ENCODE assay signal across 9 cellular contexts in genomic region chr5:141413540-141414069, GRCh38. TPM values are rescaled to one million over a fixed set of nuclear protein-coding genes. Genes with fewer than 3 reads are reported as not detected.
DNase-seq lines count a peak whose midpoint lies in the region; ATAC-seq and TF ChIP-seq lines count a peak whose summit lies in the region.
"Had no signal": no experiment of that assay in that cellular context is flagged by ENCODE, and none has a peak within 500 bp of the region (broad histone marks: within the 10 kb centered on the region; RNA-seq: fewer than 3 reads in every experiment).

No MANE protein-coding gene starts in this region.

- no peak overlapping the region for H3K4ac ChIP-seq in mesendoderm (ENCODE audit: low read depth, low read length)

- no peaks in the 10 kb centered on the region for H4K20me1 ChIP-seq in mammary epithelial cell (ENCODE audit: insufficient read depth, low read length)

- BruUV-seq in MCF 10A (replicated peaks; lab: Mats Ljungman, UMichigan) (no TSS peak), mammary epithelial cell (replicated peaks; lab: Mats Ljungman, UMichigan) (no TSS peak)

- no peaks in the 10 kb centered on the region for H3K4me1 ChIP-seq in mammary epithelial cell (ENCODE audit: insufficient read depth, low read length)
- no peaks in the 10 kb centered on the region for H3K4me1 ChIP-seq in mesendoderm (ENCODE audit: control insufficient read depth, low read depth, low read length)

- CTCF ChIA-PET in MCF 10A (lab: Yijun Ruan, JAX) (interaction anchor here (0.6 to 5.5 kb wide), 24 partner anchors 10 to 214 kb away, joined by 3 to 38 read pairs (median 5); partner anchors contain the start of genes PCDHB11, PCDHB14, PCDHGB4 and PCDHGC3), mammary epithelial cell (lab: Charles Lee; ENCODE audit: low non-redundant PET) (interaction anchor here (0.6 to 1.2 kb wide), 6 partner anchors 12 to 155 kb away, joined by 3 to 13 read pairs (median 4); no protein-coding TSS in a partner anchor)

- H3K56ac ChIP-seq in mesendoderm (ENCODE audit: low read length) = peak overlapping the region; percentile 81

- H3K27me3 ChIP-seq in mammary epithelial cell (ENCODE audit: insufficient read depth, low read length) = no peaks in the 10 kb centered on the region
- no peaks in the 10 kb centered on the region for H3K27me3 ChIP-seq in mesendoderm (ENCODE audit: insufficient read depth, low read length, poor library complexity)

- in situ Hi-C loops in mammary epithelial cell (cut with MboI; ENCODE audit: low sequenced_read_pairs in 2 of 2) = loop anchor here in 1 of 2 donors (25.0 kb wide), 1 partner anchor 201 kb away; the partner anchor contains the start of genes PCDHB12, PCDHB13 and PCDHB14

- DNase-seq in MCF 10A (ENCODE audit: unreplicated experiment) = no peak
- no peak for DNase-seq in mammary epithelial cell
- peak; percentile 48 for DNase-seq in mesendoderm
- no peak for DNase-seq in type B pancreatic cell (ENCODE audit: extremely low spot score, unreplicated experiment)
- no peak for DNase-seq in occipital lobe (lab: John Stamatoyannopoulos, UW)
- DNase-seq: SW 1271 had no signal

- no peaks in the 10 kb centered on the region for H3K79me2 ChIP-seq in mammary epithelial cell (ENCODE audit: insufficient read depth, low read length)
- no peaks in the 10 kb centered on the region for H3K79me2 ChIP-seq in mesendoderm (ENCODE audit: control insufficient read depth, insufficient read depth, low read length)

- no peak overlapping the region for H2BK5ac ChIP-seq in mesendoderm (ENCODE audit: low read length)

- H3K9me3 ChIP-seq in mammary epithelial cell (replicated peaks; ENCODE audit: insufficient read depth, low read length) = peaks cover 40% of the 10 kb centered on the region

- H3K27me3 Mint-ChIP-seq in MCF 10A (ENCODE audit: insufficient read depth, unreplicated experiment) = no peaks in the 10 kb centered on the region
- H3K27me3 Mint-ChIP-seq in brain = peaks cover 9% of the 10 kb centered on the region
- H3K27me3 Mint-ChIP-seq in type B pancreatic cell = peaks cover 2% of the 10 kb centered on the region

- H3K79me1 ChIP-seq in mesendoderm (ENCODE audit: low read length) = no peaks in the 10 kb centered on the region

- no peak for ATAC-seq in HG03469 (IDR thresholded peaks at IDR 0.05; ENCODE audit: unreplicated experiment)
- no peak for ATAC-seq in GM19035 (IDR thresholded peaks at IDR 0.05; ENCODE audit: unreplicated experiment)

- dilution Hi-C loops in mammary epithelial cell (cut with HindIII; ENCODE audit: low sequenced_read_pairs) = no loop called here

- POLR2A ChIA-PET in MCF 10A (lab: Yijun Ruan, JAX) = interaction anchor here (1.0 to 1.5 kb wide), 4 partner anchors 99 to 147 kb away, joined by 3 to 11 read pairs (median 3); no protein-coding TSS in a partner anchor

- no peak overlapping the region for H3K23ac ChIP-seq in mesendoderm (ENCODE audit: low read length)

- WGBS in mammary epithelial cell (ENCODE audit: low coverage, missing lambda C conversion rate) = 31% methylated on average over 20 of the region's 25 CpGs
- WGBS in mesendoderm (ENCODE audit: extremely low coverage, insufficient coverage, low lambda C conversion rate) = no CpG with 5 or more reads among the region's 25 CpGs

- no peaks in the 10 kb centered on the region for H3K36me3 ChIP-seq in mammary epithelial cell (ENCODE audit: insufficient read depth, low read length)
- no peaks in the 10 kb centered on the region for H3K36me3 ChIP-seq in mesendoderm (ENCODE audit: control insufficient read depth, insufficient read depth, low read length)

- H3K4me3 ChIP-seq in mammary epithelial cell (replicated peaks in 1 of 3; ENCODE audit: insufficient read depth in 1 of 3, low read depth in 2 of 3, low read length in 3 of 3) (no peak overlapping the region), mesendoderm (ENCODE audit: low read length) (peak overlapping the region; percentile 64)

- H3K18ac ChIP-seq in mesendoderm (ENCODE audit: low read length) = no peak overlapping the region

- H2BK15ac ChIP-seq in mesendoderm (replicated peaks; ENCODE audit: low read depth) = no peak overlapping the region

- no peak overlapping the region for H4K8ac ChIP-seq in mesendoderm (ENCODE audit: low read depth, low read length)

- H3K9me3 Mint-ChIP-seq in MCF 10A (ENCODE audit: unreplicated experiment) (peaks cover 42% of the 10 kb centered on the region), brain (peaks cover 82 to 96% (median 86%) of the 10 kb centered on the region in 5 experiments), type B pancreatic cell (peaks cover 28% of the 10 kb centered on the region)

- no peaks in the 10 kb centered on the region for H3K4me1 Mint-ChIP-seq in MCF 10A (ENCODE audit: insufficient read depth, unreplicated experiment)
- peaks cover 41% of the 10 kb centered on the region for H3K4me1 Mint-ChIP-seq in brain
- H3K4me1 Mint-ChIP-seq in type B pancreatic cell (ENCODE audit: unreplicated experiment) = peaks cover 12% of the 10 kb centered on the region

- H3K4me3 Mint-ChIP-seq in MCF 10A (ENCODE audit: unreplicated experiment) = peak overlapping the region; percentile 54
- H3K4me3 Mint-ChIP-seq in brain = peak overlapping the region; percentile 79 to 85 (median 85)
- H3K4me3 Mint-ChIP-seq in type B pancreatic cell = peak overlapping the region; percentile 95

- H3K36me3 Mint-ChIP-seq in MCF 10A (ENCODE audit: insufficient read depth, unreplicated experiment) (peaks cover 5% of the 10 kb centered on the region), brain (peaks cover 98% of the 10 kb centered on the region), type B pancreatic cell (peaks cover 63% of the 10 kb centered on the region)

- no peak overlapping the region for H4K5ac ChIP-seq in mesendoderm (ENCODE audit: low read length)

- TF ChIP-seq CTCF in MCF 10A (IDR thresholded peaks at IDR 0.05; ENCODE audit: unreplicated experiment) = no peak
- TF ChIP-seq CTCF in mammary epithelial cell (conservative IDR thresholded peaks at IDR 0.05 in 1 of 2, IDR thresholded peaks at IDR 0.05 in 1 of 2; ENCODE audit: extremely low read depth in 1 of 2, insufficient read depth in 1 of 2, low read depth in 1 of 2, low read length in 2 of 2) = no peak
- TF ChIP-seq CTCF in brain (conservative IDR thresholded peaks at IDR 0.05) = no peak
- TF ChIP-seq CTCF in type B pancreatic cell (conservative IDR thresholded peaks at IDR 0.05) = no peak

- H3K9ac ChIP-seq in mammary epithelial cell (ENCODE audit: insufficient read depth, low read length) (no peak overlapping the region), mesendoderm (ENCODE audit: low read length) (peak overlapping the region; percentile 74)

- no peak overlapping the region for H2BK120ac ChIP-seq in mesendoderm (ENCODE audit: low read depth, low read length)

- H2AK5ac ChIP-seq in mesendoderm (ENCODE audit: low read length) = no peak overlapping the region

- H3K27ac Mint-ChIP-seq in MCF 10A (ENCODE audit: low read depth, unreplicated experiment) (no peak overlapping the region), brain (peak overlapping the region in 3 of 5 experiments; percentile 87 to 95 (median 90)), type B pancreatic cell (peak overlapping the region; percentile 90)

- H3K27ac ChIP-seq in mammary epithelial cell (ENCODE audit: insufficient read depth, low read depth, low read length) (no peak overlapping the region), mesendoderm (ENCODE audit: low read depth, low read length) (no peak overlapping the region)

- no peak overlapping the region for H2AFZ ChIP-seq in mammary epithelial cell (ENCODE audit: low read depth, low read length)

- intact Hi-C loops in MCF 10A (cut with micrococcal nuclease) = loop anchor here (10.0 kb wide), 2 partner anchors 189 to 329 kb away; partner anchors contain the start of gene PCDHB14
- intact Hi-C loops in mammary epithelial cell (cut with micrococcal nuclease) = loop anchor here (1.0 to 10.0 kb wide), 9 partner anchors 56 to 189 kb away; partner anchors contain the start of genes PCDHB14, PCDHGA4 and PCDHGB2

- H3K4me2 ChIP-seq in mammary epithelial cell (ENCODE audit: insufficient read depth, low read depth, low read length) (no peak overlapping the region), mesendoderm (ENCODE audit: low read length) (peak overlapping the region; percentile 28)

RNA-seq across cellular contexts. Expression of gene PCDHGA10, which starts 0.8 kb away (rescaled TPM):
- 1.4 TPM in 2 replicates for total RNA-seq in MCF 10A (2022)
- 1 to 10 TPM; 7.8 to 7.9 TPM for total RNA-seq in mammary epithelial cell
- polyA plus RNA-seq in mammary epithelial cell = 0.03 TPM
- polyA minus RNA-seq in mammary epithelial cell = 0.16 TPM
- polyA plus RNA-seq in brain (ENCODE audit: insufficient read depth, low read depth, low replicate concordance) = 2.3 TPM
- 3.3 TPM for polyA plus RNA-seq in mesendoderm (2013, experiment 1 of 2)
- polyA plus RNA-seq in mesendoderm (2013, experiment 2 of 2) = 3.1 TPM
- total RNA-seq in type B pancreatic cell (ENCODE audit: low replicate concordance) = 9.8 and 18.5 TPM in 2 replicates
- total RNA-seq in occipital lobe = 12.0 TPM

RNA-seq across cellular contexts. Expression of gene PCDHGB7, which starts 3.9 kb away (rescaled TPM):
- total RNA-seq in MCF 10A (2022) (0.75 and 1.2 TPM in 2 replicates), mammary epithelial cell (1 to 10 TPM; 2.9 to 6.2 TPM), type B pancreatic cell (ENCODE audit: low replicate concordance) (4.4 and 8.5 TPM in 2 replicates), occipital lobe (15.6 TPM)
- polyA plus RNA-seq in mammary epithelial cell (0.65 TPM), brain (ENCODE audit: insufficient read depth, low read depth, low replicate concordance) (6.1 TPM)
- not detected for polyA minus RNA-seq in mammary epithelial cell
- 6.2 TPM for polyA plus RNA-seq in mesendoderm (2013, experiment 1 of 2)
- polyA plus RNA-seq in mesendoderm (2013, experiment 2 of 2) = 6.0 TPM

RNA-seq across cellular contexts. Expression of gene PCDHGB6, which starts 5.8 kb away (rescaled TPM):
- total RNA-seq in MCF 10A (2022) = 0.68 and 1.4 TPM in 2 replicates
- total RNA-seq in mammary epithelial cell = 1 to 10 TPM; 1.2 to 3.7 TPM
- 0.11 TPM for polyA plus RNA-seq in mammary epithelial cell
- 4.2 TPM for polyA minus RNA-seq in mammary epithelial cell
- polyA plus RNA-seq in brain (ENCODE audit: insufficient read depth, low read depth, low replicate concordance) = 3.8 TPM
- polyA plus RNA-seq in mesendoderm (2013, experiment 1 of 2) = 2.4 TPM
- 2.6 TPM for polyA plus RNA-seq in mesendoderm (2013, experiment 2 of 2)
- total RNA-seq in type B pancreatic cell (ENCODE audit: low replicate concordance) = 4.9 and 39.4 TPM in 2 replicates
- 12.8 TPM for total RNA-seq in occipital lobe

RNA-seq across cellular contexts. Expression of gene PCDHGA11, which starts 7.2 kb away (rescaled TPM):
- total RNA-seq in MCF 10A (2022) = 0.30 and 0.76 TPM in 2 replicates
- total RNA-seq in mammary epithelial cell = 1 to 10 TPM; 1.2 to 8.5 TPM
- polyA plus RNA-seq in mammary epithelial cell = 0.12 TPM
- polyA minus RNA-seq in mammary epithelial cell = not detected
- 1.6 TPM for polyA plus RNA-seq in brain (ENCODE audit: insufficient read depth, low read depth, low replicate concordance)
- polyA plus RNA-seq in mesendoderm (2013, experiment 1 of 2) = 2.6 TPM
- 2.7 TPM for polyA plus RNA-seq in mesendoderm (2013, experiment 2 of 2)
- 2.6 TPM in 2 replicates for total RNA-seq in type B pancreatic cell (ENCODE audit: low replicate concordance)
- total RNA-seq in occipital lobe = 16.4 TPM

RNA-seq across cellular contexts. Expression of gene PCDHGA9, which starts 11.0 kb away (rescaled TPM):
- total RNA-seq in MCF 10A (2022) = 0.89 and 1.3 TPM in 2 replicates
- total RNA-seq in mammary epithelial cell = 1 to 10 TPM; 1.9 to 3.2 TPM
- polyA plus RNA-seq in mammary epithelial cell = 0.25 TPM
- 4.7 TPM for polyA minus RNA-seq in mammary epithelial cell
- polyA plus RNA-seq in brain (ENCODE audit: insufficient read depth, low read depth, low replicate concordance) = 3.2 TPM
- polyA plus RNA-seq in mesendoderm (2013, experiment 1 of 2) = 0.21 TPM
- 0.24 TPM for polyA plus RNA-seq in mesendoderm (2013, experiment 2 of 2)
- 0.97 and 2.2 TPM in 2 replicates for total RNA-seq in type B pancreatic cell (ENCODE audit: low replicate concordance)
- total RNA-seq in occipital lobe = 11.9 TPM
